In the genomic region with DNA sequence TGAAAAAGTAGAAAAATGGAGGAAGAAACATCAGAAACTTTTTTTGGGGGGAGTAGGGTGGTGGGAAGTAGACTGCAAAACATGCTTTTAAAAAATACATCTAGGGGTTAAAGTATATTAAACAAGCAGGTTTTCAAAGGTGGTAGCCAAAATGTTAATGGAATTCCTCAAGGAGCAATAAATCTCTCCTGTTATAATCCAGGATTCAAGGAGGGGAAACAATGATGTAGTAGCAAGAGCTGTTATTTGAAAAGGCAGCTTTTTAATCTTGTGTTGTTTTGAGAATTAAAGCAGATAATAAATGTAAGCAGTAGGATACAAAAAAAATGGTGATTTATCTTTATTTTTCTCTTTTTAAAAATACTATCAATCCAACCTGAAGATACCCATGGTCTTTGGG, we compare ENCODE assay signal across 22 cellular contexts.
DNase-seq lines count a peak whose midpoint lies in the region; TF ChIP-seq lines count a peak whose summit lies in the region.
"Had no signal": no experiment of that assay in that cellular context is flagged by ENCODE, and none has a peak within 500 bp of the region (broad histone marks: within the 10 kb centered on the region; RNA-seq: fewer than 3 reads in every experiment).

No MANE protein-coding gene starts in this region.

- no peak overlapping the region for H3K4me3 Mint-ChIP-seq in nephron progenitor cell
- H3K4me3 Mint-ChIP-seq: CD8-positive, alpha-beta T cell had no signal

- peak overlapping the region; percentile 76 for H3K27ac ChIP-seq in ectodermal cell (ENCODE audit: insufficient read depth, low read depth, low read length, poor library complexity, severe bottlenecking)
- H3K27ac ChIP-seq: 22Rv1, BLaER1, SJCRH30 had no signal

- H3K4me3 ChIP-seq in ectodermal cell (ENCODE audit: insufficient read depth, low read depth, low read length) (no peak overlapping the region), BE2C (ENCODE audit: low read depth, low read length) (no peak overlapping the region)
- H3K4me3 ChIP-seq: BLaER1, MG63, SJCRH30 had no signal

- TF ChIP-seq CTCF in nephron progenitor cell (IDR thresholded peaks at IDR 0.05) (no peak), BE2C (IDR thresholded peaks at IDR 0.05; ENCODE audit: low read depth, low read length) (no peak)

- H3K4me1 ChIP-seq in ectodermal cell (ENCODE audit: control insufficient read depth, insufficient read depth, low read length) = peaks cover 15% of the 10 kb centered on the region
- H3K4me1 ChIP-seq in BE2C = no peaks in the 10 kb centered on the region
- H3K4me1 ChIP-seq: BLaER1, SJCRH30 had no signal

- no peaks in the 10 kb centered on the region for H3K27me3 Mint-ChIP-seq in nephron progenitor cell (ENCODE audit: low read depth, poor library complexity)

- peaks cover 4% of the 10 kb centered on the region for H3K36me3 Mint-ChIP-seq in nephron progenitor cell (ENCODE audit: low read depth)
- H3K36me3 Mint-ChIP-seq: CD8-positive, alpha-beta T cell had no signal

- peaks cover 3% of the 10 kb centered on the region for H3K9me3 Mint-ChIP-seq in nephron progenitor cell

- H3K4me1 Mint-ChIP-seq in nephron progenitor cell = peaks cover 22% of the 10 kb centered on the region

- peak in 2 of 3 experiments; percentile 38 to 65 for DNase-seq in NCI-H1417 (lab: John Stamatoyannopoulos, UW)
- no peak for DNase-seq in NCI-H1417 treated with DMSO at 0.1 percent for 48 hours (lab: John Stamatoyannopoulos, UW)
- DNase-seq in nephron progenitor cell = no peak
- no peak for DNase-seq in AG20443 (ENCODE audit: low spot score)
- no peak for DNase-seq in BE2C
- DNase-seq in stimulated activated CD4-positive, alpha-beta T cell treated with anti-CD3 and anti-CD28 coated beads, Interleukin-2, amount 100 ng/mL, for 24 hours = no peak
- DNase-seq in AG08396 (ENCODE audit: low spot score) = no peak
- DNase-seq: CD8-positive, alpha-beta T cell; DMS79; IMR-90; Karpas-422; MG63; NCI-H1092; NCI-H1694 treated with DMSO at 0.1 percent for 48 hours; NCI-H2171 treated with DMSO at 0.1 percent for 48 hours; NCI-H510A; NCI-H82; PC-3; SJCRH30 had no signal

- H3K9me3 ChIP-seq in ectodermal cell (ENCODE audit: control insufficient read depth, low read length) = no peaks in the 10 kb centered on the region
- no peaks in the 10 kb centered on the region for H3K9me3 ChIP-seq in BE2C
- H3K9me3 ChIP-seq: BLaER1, MG63, SJCRH30 had no signal

- H3K36me3 ChIP-seq in ectodermal cell (ENCODE audit: control insufficient read depth, insufficient read depth, low read length) (no peaks in the 10 kb centered on the region), BE2C (no peaks in the 10 kb centered on the region)
- H3K36me3 ChIP-seq: BLaER1, MG63, SJCRH30 had no signal

- no peaks in the 10 kb centered on the region for H3K27me3 ChIP-seq in ectodermal cell (ENCODE audit: control insufficient read depth, insufficient read depth, low read length, poor library complexity, severe bottlenecking)
- no peaks in the 10 kb centered on the region for H3K27me3 ChIP-seq in BE2C
- H3K27me3 ChIP-seq: BLaER1, MG63, SJCRH30 had no signal

- peak overlapping the region; percentile 74 for H3K27ac Mint-ChIP-seq in nephron progenitor cell
- H3K27ac Mint-ChIP-seq: CD8-positive, alpha-beta T cell had no signal

Comparison
In these comparisons a context has a peak if more than half of its experiments do, and no peak if none do; other contexts are left out.
1. DNase-seq: peak in NCI-H1417 (2 of 3); none in NCI-H1417 treated with DMSO at 0.1 percent for 48 hours (single experiment), nephron progenitor cell (single experiment), AG20443 (single experiment), BE2C (single experiment), stimulated activated CD4-positive, alpha-beta T cell treated with anti-CD3 and anti-CD28 coated beads, Interleukin-2, amount 100 ng/mL, for 24 hours (0 of 2) and AG08396 (single experiment).